Comparison of ENCODE assay signal across 1 cellular context in the genomic region with DNA sequence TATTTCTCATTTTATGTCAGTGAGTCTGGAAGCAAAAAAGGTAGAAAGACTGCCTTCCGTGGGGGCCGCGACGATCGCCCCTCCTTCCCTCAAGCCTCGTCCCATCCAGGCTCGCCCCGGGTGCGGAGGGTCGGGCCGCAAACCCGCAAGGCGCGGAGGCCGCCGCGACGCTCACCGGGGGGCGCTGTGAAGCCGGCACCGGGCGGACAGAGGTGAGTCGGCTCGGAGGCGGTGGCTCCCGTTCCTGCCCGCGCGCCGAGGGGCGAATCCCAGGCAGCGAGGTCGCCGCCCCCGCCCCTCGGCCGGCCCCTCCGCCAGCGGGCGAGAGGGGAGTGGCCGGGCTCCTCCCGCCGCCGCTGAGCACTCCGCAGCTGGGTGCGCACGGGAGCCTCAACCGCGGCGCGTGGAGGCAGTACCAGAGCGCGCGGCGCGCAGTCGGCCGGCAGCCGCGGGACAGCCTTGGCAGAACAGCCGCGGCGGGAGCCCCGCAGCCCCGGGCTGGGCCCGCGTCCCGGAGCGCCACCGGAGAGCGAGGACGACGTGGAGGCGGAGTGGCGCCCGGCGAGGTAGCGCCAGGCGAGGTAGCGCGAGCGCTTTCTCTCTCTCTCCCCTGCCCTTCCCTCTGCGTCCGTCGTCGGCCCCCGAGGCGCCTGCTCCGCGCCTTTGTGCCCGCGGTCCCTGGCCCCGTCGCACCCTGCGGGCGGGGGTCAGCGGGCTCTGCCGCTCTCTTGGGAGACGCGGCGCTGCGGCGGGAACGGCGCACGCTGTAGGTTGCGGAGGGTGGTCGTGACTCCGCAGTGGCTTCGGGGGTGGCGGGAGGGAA.
TF ChIP-seq lines count a peak whose summit lies in the region.

A gene (plus strand): TSS at position 359 of the 823 bp plus-strand sequence. CDS start 31,492 bp downstream, outside the sequence.

TF ChIP-seq in HepG2, 621 proteins besides CTCF, POLR2A, EP300 and RAD21 (continued from another document and continues in another):
- TF ChIP-seq, protein P1, sequence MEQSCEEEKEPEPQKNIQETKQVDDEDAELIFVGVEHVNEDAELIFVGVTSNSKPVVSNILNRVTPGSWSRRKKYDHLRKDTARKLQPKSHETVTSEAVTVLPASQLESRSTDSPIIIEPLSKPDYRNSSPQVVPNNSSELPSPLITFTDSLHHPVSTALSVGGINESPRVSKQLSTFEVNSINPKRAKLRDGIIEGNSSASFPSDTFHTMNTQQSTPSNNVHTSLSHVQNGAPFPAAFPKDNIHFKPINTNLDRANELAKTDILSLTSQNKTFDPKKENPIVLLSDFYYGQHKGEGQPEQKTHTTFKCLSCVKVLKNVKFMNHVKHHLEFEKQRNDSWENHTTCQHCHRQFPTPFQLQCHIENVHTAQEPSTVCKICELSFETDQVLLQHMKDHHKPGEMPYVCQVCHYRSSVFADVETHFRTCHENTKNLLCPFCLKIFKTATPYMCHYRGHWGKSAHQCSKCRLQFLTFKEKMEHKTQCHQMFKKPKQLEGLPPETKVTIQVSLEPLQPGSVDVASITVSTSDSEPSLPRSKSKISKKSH (CRISPR knock-in tag; IDR thresholded peaks at IDR 0.05; ENCODE audit: borderline replicate concordance) = no peak; the same call in 1 of the 2 replicates
- TF ChIP-seq ZNF12 (CRISPR knock-in tag; IDR thresholded peaks at IDR 0.05) (peak; percentile 31; the same call in 1 of the 2 replicates), ERF (CRISPR knock-in tag; IDR thresholded peaks at IDR 0.05) (peak; percentile 70; the same call in 1 of the 2 replicates), ZSCAN21 (CRISPR knock-in tag; IDR thresholded peaks at IDR 0.05; ENCODE audit: borderline replicate concordance) (peak; percentile 90; the same call in 1 of the 2 replicates), ZNF709 (CRISPR knock-in tag; IDR thresholded peaks at IDR 0.05) (peak; percentile 96), BCL6 (CRISPR knock-in tag; IDR thresholded peaks at IDR 0.05) (peak; percentile 52; the same call in 1 of the 2 replicates), NR1H2 (CRISPR knock-in tag; IDR thresholded peaks at IDR 0.05; ENCODE audit: borderline replicate concordance, low read depth) (no peak; the same call in 1 of the 2 replicates), POLR2AphosphoS2 (IDR thresholded peaks at IDR 0.05; ENCODE audit: low read depth, low read length) (no peak), XRCC5 (optimal IDR thresholded peaks at IDR 0.05; ENCODE audit: low read length) (peak; percentile 93), TOPORS (CRISPR knock-in tag; IDR thresholded peaks at IDR 0.05) (peak; percentile 96), GZF1 (CRISPR knock-in tag; IDR thresholded peaks at IDR 0.05) (no peak), NR2F2 (IDR thresholded peaks at IDR 0.05; ENCODE audit: borderline replicate concordance, low read depth) (no peak; the same call in 1 of the 2 replicates), MED1 (CRISPR knock-in tag; IDR thresholded peaks at IDR 0.05) (peak; percentile 84), ZNF724P (CRISPR knock-in tag; IDR thresholded peaks at IDR 0.05; ENCODE audit: borderline replicate concordance) (no peak), ZNF205 (CRISPR knock-in tag; IDR thresholded peaks at IDR 0.05) (peak; percentile 85), ZNF234 (CRISPR knock-in tag; conservative IDR thresholded peaks at IDR 0.05) (peak; percentile 88; the same call in 1 of the 2 replicates)
- TF ChIP-seq, protein P2, sequence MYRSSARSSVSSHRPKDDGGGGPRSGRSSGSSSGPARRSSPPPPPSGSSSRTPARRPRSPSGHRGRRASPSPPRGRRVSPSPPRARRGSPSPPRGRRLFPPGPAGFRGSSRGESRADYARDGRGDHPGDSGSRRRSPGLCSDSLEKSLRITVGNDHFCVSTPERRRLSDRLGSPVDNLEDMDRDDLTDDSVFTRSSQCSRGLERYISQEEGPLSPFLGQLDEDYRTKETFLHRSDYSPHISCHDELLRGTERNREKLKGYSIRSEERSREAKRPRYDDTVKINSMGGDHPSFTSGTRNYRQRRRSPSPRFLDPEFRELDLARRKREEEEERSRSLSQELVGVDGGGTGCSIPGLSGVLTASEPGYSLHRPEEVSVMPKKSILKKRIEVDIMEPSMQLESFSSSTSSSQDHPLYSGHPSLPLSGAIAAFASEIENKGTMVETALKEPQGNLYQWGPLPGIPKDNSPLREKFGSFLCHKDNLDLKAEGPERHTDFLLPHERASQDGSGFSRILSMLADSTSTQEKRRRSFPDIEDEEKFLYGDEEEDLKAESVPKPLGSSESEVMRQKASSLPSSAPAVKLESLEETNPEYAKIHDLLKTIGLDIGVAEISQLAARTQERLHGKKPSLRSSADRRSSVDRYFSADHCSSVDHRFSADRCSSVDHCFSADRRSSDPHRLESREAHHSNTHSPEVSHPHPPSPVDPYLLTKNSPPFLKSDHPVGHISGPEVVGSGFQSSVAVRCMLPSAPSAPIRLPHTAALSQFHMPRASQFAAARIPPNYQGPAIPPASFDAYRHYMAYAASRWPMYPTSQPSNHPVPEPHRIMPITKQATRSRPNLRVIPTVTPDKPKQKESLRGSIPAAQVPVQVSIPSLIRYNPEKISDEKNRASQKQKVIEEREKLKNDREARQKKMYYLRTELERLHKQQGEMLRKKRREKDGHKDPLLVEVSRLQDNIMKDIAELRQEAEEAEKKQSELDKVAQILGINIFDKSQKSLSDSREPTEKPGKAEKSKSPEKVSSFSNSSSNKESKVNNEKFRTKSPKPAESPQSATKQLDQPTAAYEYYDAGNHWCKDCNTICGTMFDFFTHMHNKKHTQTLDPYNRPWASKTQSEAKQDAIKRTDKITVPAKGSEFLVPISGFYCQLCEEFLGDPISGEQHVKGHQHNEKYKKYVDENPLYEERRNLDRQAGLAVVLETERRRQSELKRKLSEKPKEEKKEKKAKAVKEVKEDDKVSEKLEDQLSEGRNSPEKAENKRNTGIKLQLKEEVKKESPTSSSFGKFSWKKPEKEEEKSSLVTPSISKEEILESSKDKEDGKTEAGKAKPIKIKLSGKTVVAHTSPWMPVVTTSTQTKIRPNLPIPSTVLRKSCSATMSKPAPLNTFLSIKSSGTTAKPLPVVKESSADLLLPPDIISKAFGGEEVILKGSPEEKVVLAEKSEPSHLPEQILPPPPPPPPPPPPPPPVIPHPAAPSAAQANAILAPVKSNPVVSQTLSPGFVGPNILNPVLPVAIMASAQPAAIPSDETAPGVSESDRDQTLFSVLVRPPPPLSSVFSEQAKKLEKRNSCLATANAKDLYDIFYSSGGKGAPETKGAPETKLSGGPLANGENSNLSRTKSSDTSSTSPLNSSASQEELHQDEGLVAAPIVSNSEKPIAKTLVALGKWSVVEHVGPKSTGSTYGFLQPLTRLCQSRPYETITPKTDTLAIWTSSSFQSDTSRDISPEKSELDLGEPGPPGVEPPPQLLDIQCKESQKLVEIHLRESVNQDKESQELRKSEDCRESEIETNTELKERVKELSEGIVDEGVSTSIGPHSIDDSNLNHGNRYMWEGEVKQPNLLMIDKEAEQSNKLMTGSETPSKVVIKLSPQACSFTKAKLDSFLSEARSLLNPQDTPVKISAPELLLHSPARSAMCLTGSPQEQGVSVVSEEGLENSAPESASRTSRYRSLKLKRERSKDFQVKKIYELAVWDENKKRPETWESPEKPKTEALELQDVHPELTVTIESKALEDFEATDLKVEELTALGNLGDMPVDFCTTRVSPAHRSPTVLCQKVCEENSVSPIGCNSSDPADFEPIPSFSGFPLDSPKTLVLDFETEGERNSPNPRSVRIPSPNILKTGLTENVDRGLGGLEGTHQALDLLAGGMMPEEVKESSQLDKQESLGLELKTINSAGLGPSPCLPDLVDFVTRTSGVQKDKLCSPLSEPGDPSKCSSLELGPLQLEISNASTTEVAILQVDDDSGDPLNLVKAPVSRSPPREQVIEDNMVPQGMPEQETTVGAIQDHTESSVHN (CRISPR knock-in tag; IDR thresholded peaks at IDR 0.05) = peak; percentile 26; the same call in 1 of the 2 replicates
- TF ChIP-seq, protein P3, sequence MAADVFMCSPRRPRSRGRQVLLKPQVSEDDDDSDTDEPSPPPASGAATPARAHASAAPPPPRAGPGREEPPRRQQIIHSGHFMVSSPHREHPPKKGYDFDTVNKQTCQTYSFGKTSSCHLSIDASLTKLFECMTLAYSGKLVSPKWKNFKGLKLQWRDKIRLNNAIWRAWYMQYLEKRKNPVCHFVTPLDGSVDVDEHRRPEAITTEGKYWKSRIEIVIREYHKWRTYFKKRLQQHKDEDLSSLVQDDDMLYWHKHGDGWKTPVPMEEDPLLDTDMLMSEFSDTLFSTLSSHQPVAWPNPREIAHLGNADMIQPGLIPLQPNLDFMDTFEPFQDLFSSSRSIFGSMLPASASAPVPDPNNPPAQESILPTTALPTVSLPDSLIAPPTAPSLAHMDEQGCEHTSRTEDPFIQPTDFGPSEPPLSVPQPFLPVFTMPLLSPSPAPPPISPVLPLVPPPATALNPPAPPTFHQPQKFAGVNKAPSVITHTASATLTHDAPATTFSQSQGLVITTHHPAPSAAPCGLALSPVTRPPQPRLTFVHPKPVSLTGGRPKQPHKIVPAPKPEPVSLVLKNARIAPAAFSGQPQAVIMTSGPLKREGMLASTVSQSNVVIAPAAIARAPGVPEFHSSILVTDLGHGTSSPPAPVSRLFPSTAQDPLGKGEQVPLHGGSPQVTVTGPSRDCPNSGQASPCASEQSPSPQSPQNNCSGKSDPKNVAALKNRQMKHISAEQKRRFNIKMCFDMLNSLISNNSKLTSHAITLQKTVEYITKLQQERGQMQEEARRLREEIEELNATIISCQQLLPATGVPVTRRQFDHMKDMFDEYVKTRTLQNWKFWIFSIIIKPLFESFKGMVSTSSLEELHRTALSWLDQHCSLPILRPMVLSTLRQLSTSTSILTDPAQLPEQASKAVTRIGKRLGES (CRISPR knock-in tag; IDR thresholded peaks at IDR 0.05; ENCODE audit: borderline replicate concordance) = peak; percentile 63; the same call in 1 of the 2 replicates
- TF ChIP-seq, protein P4, sequence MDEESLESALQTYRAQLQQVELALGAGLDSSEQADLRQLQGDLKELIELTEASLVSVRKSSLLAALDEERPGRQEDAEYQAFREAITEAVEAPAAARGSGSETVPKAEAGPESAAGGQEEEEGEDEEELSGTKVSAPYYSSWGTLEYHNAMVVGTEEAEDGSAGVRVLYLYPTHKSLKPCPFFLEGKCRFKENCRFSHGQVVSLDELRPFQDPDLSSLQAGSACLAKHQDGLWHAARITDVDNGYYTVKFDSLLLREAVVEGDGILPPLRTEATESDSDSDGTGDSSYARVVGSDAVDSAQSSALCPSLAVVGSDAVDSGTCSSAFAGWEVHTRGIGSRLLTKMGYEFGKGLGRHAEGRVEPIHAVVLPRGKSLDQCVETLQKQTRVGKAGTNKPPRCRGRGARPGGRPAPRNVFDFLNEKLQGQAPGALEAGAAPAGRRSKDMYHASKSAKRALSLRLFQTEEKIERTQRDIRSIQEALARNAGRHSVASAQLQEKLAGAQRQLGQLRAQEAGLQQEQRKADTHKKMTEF (CRISPR knock-in tag; IDR thresholded peaks at IDR 0.05) = peak; percentile 24; the same call in 1 of the 2 replicates
- TF ChIP-seq, protein P5, sequence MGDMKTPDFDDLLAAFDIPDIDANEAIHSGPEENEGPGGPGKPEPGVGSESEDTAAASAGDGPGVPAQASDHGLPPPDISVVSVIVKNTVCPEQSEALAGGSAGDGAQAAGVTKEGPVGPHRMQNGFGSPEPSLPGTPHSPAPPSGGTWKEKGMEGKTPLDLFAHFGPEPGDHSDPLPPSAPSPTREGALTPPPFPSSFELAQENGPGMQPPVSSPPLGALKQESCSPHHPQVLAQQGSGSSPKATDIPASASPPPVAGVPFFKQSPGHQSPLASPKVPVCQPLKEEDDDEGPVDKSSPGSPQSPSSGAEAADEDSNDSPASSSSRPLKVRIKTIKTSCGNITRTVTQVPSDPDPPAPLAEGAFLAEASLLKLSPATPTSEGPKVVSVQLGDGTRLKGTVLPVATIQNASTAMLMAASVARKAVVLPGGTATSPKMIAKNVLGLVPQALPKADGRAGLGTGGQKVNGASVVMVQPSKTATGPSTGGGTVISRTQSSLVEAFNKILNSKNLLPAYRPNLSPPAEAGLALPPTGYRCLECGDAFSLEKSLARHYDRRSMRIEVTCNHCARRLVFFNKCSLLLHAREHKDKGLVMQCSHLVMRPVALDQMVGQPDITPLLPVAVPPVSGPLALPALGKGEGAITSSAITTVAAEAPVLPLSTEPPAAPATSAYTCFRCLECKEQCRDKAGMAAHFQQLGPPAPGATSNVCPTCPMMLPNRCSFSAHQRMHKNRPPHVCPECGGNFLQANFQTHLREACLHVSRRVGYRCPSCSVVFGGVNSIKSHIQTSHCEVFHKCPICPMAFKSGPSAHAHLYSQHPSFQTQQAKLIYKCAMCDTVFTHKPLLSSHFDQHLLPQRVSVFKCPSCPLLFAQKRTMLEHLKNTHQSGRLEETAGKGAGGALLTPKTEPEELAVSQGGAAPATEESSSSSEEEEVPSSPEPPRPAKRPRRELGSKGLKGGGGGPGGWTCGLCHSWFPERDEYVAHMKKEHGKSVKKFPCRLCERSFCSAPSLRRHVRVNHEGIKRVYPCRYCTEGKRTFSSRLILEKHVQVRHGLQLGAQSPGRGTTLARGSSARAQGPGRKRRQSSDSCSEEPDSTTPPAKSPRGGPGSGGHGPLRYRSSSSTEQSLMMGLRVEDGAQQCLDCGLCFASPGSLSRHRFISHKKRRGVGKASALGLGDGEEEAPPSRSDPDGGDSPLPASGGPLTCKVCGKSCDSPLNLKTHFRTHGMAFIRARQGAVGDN (CRISPR knock-in tag; IDR thresholded peaks at IDR 0.05) = peak; percentile 90
- TF ChIP-seq, protein P6, sequence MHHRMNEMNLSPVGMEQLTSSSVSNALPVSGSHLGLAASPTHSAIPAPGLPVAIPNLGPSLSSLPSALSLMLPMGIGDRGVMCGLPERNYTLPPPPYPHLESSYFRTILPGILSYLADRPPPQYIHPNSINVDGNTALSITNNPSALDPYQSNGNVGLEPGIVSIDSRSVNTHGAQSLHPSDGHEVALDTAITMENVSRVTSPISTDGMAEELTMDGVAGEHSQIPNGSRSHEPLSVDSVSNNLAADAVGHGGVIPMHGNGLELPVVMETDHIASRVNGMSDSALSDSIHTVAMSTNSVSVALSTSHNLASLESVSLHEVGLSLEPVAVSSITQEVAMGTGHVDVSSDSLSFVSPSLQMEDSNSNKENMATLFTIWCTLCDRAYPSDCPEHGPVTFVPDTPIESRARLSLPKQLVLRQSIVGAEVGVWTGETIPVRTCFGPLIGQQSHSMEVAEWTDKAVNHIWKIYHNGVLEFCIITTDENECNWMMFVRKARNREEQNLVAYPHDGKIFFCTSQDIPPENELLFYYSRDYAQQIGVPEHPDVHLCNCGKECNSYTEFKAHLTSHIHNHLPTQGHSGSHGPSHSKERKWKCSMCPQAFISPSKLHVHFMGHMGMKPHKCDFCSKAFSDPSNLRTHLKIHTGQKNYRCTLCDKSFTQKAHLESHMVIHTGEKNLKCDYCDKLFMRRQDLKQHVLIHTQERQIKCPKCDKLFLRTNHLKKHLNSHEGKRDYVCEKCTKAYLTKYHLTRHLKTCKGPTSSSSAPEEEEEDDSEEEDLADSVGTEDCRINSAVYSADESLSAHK (CRISPR knock-in tag; IDR thresholded peaks at IDR 0.05; ENCODE audit: borderline replicate concordance) = peak; percentile 65; the same call in 1 of the 2 replicates
- TF ChIP-seq, protein P7, sequence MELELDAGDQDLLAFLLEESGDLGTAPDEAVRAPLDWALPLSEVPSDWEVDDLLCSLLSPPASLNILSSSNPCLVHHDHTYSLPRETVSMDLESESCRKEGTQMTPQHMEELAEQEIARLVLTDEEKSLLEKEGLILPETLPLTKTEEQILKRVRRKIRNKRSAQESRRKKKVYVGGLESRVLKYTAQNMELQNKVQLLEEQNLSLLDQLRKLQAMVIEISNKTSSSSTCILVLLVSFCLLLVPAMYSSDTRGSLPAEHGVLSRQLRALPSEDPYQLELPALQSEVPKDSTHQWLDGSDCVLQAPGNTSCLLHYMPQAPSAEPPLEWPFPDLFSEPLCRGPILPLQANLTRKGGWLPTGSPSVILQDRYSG (CRISPR knock-in tag; IDR thresholded peaks at IDR 0.05) = peak; percentile 36; the same call in 1 of the 2 replicates
